In genomic region chr9:92603990-92604389, GRCh38 we compare ENCODE assay signal across 25 cellular contexts.
"Had no signal": no experiment of that assay in that cellular context is flagged by ENCODE, and none has a peak within 500 bp of the region (broad histone marks: within the 10 kb centered on the region; RNA-seq: fewer than 3 reads in every experiment).

No MANE protein-coding gene starts in this region.

- H3K27me3 Mint-ChIP-seq: dendritic cell treated with granulocyte-macrophage colony-stimulating factor and Interleukin-4, amounts not matched to agents 40 ng/mL and 50 ng/mL, for 4 days; effector memory CD8-positive, alpha-beta T cell had no signal

- H3K4me3 Mint-ChIP-seq: dendritic cell treated with granulocyte-macrophage colony-stimulating factor and Interleukin-4, amounts not matched to agents 40 ng/mL and 50 ng/mL, for 4 days; effector memory CD8-positive, alpha-beta T cell; endodermal cell; mesothelial cell of epicardium had no signal

- H3K27me3 ChIP-seq: colonic mucosa, esophagus squamous epithelium, gastrocnemius medialis, heart right ventricle, left lung had no signal

- H3K4me1 ChIP-seq: colonic mucosa had no signal

- H3K36me3 ChIP-seq: colonic mucosa, esophagus squamous epithelium, gastrocnemius medialis, heart right ventricle, left lung, lower lobe of right lung had no signal

- ATAC-seq: effector memory CD8-positive, alpha-beta T cell; gastrocnemius medialis; heart right ventricle; left cardiac atrium; left lung; left ventricle myocardium superior; lower lobe of right lung had no signal

- H3K27ac ChIP-seq: colonic mucosa, epithelial cell of prostate, gastrocnemius medialis, left lung, lower lobe of right lung had no signal

- DNase-seq: colonic mucosa; cortex of kidney; effector CD8-positive, alpha-beta T cell; effector memory CD8-positive, alpha-beta T cell; endodermal cell; erythroblast; esophagus squamous epithelium; foreskin fibroblast; foreskin melanocyte; gastrocnemius medialis; glutamatergic neuron; head of caudate nucleus; heart right ventricle; hippocampal formation; left cardiac atrium; left lung; left ventricle myocardium superior; lower lobe of right lung; mesenchymal stem cell had no signal

- H3K4me3 ChIP-seq: colonic mucosa, esophagus squamous epithelium, gastrocnemius medialis, heart right ventricle, left lung, lower lobe of right lung had no signal

- H3K27ac Mint-ChIP-seq: dendritic cell treated with granulocyte-macrophage colony-stimulating factor and Interleukin-4, amounts not matched to agents 40 ng/mL and 50 ng/mL, for 4 days; effector memory CD8-positive, alpha-beta T cell; endodermal cell; mesothelial cell of epicardium had no signal

- H3K4me1 Mint-ChIP-seq: endodermal cell had no signal

- H3K9me3 ChIP-seq: colonic mucosa, esophagus squamous epithelium, gastrocnemius medialis had no signal

- FAIRE-seq: endometrium, islet of Langerhans, keratinocyte had no signal
